In genomic region chr4:173051697-173052096, GRCh38 we compare ENCODE assay signal across 16 cellular contexts.
DNase-seq lines count a peak whose midpoint lies in the region; TF ChIP-seq lines count a peak whose summit lies in the region.
"Had no signal": no experiment of that assay in that cellular context is flagged by ENCODE, and none has a peak within 500 bp of the region (broad histone marks: within the 10 kb centered on the region; RNA-seq: fewer than 3 reads in every experiment).

No MANE protein-coding gene starts in this region.

- H3K4me1 ChIP-seq in HUES6 (ENCODE audit: control insufficient read depth, insufficient read depth, low read length): peaks cover 13% of the 10 kb centered on the region
- H3K4me1 ChIP-seq in smooth muscle cell (ENCODE audit: low read depth): peaks cover 12% of the 10 kb centered on the region
- no peaks in the 10 kb centered on the region for H3K4me1 ChIP-seq in testis
- H3K4me1 ChIP-seq: HAP-1 had no signal

- no peak for TF ChIP-seq POLR2A in testis (IDR thresholded peaks at IDR 0.05)

- in situ Hi-C loops in astrocyte of the spinal cord (cut with HindIII; ENCODE audit: low sequenced_read_pairs): no loop called here

- H3K4me2 ChIP-seq in smooth muscle cell: peak overlapping the region; percentile 38

- H3K9me3 ChIP-seq in HUES6 (ENCODE audit: control insufficient read depth, insufficient read depth, low read depth, low read length): no peaks in the 10 kb centered on the region
- H3K9me3 ChIP-seq in smooth muscle cell (replicated peaks; ENCODE audit: low read depth): no peaks in the 10 kb centered on the region
- H3K9me3 ChIP-seq in testis: no peaks in the 10 kb centered on the region
- H3K9me3 ChIP-seq: HAP-1 had no signal

- H2AFZ ChIP-seq in smooth muscle cell (ENCODE audit: low read depth): peak overlapping the region; percentile 6

- H3K27ac ChIP-seq in HUES6 (ENCODE audit: low read depth, low read length) (0 out of 2 replicates have a peak overlapping the region, but pooled peaks have one; percentile 14), smooth muscle cell (ENCODE audit: low read depth) (peak overlapping the region; percentile 31), testis (peak overlapping the region in 1 of 2 donors; percentile 62)

- H3K36me3 ChIP-seq in HUES6 (ENCODE audit: control insufficient read depth, insufficient read depth, low read length): no peaks in the 10 kb centered on the region
- no peaks in the 10 kb centered on the region for H3K36me3 ChIP-seq in smooth muscle cell (ENCODE audit: low read depth)
- H3K36me3 ChIP-seq in testis (ENCODE audit: low read depth, missing control alignments): no peaks in the 10 kb centered on the region
- H3K36me3 ChIP-seq: HAP-1 had no signal

- 30% methylated on average over 9 of the region's 9 CpGs for WGBS in smooth muscle cell (ENCODE audit: low lambda C conversion rate)
- 35 to 36% methylated on average over 9 of the region's 9 CpGs for WGBS in testis, 2 donors

- no peaks in the 10 kb centered on the region for H3K79me2 ChIP-seq in smooth muscle cell (ENCODE audit: low read depth)

- TF ChIP-seq CTCF in astrocyte of the spinal cord (IDR thresholded peaks at IDR 0.05; ENCODE audit: low read depth, low read length): no peak
- no peak for TF ChIP-seq CTCF in smooth muscle cell (IDR thresholded peaks at IDR 0.05; ENCODE audit: borderline replicate concordance, insufficient read depth, poor library complexity, severe bottlenecking)
- TF ChIP-seq CTCF in testis (IDR thresholded peaks at IDR 0.05): no peak

- no peak overlapping the region for H3K4me3 ChIP-seq in HUES6 (ENCODE audit: low read depth, low read length)
- no peak overlapping the region for H3K4me3 ChIP-seq in astrocyte of the spinal cord (ENCODE audit: low read depth, low read length)
- peak overlapping the region; percentile 7 for H3K4me3 ChIP-seq in smooth muscle cell
- H3K4me3 ChIP-seq in testis: no peak overlapping the region
- H3K4me3 ChIP-seq: HAP-1 had no signal

- H3K27me3 ChIP-seq in HUES6 (ENCODE audit: control insufficient read depth, insufficient read depth, low read length) (no peaks in the 10 kb centered on the region), smooth muscle cell (ENCODE audit: low read depth) (no peaks in the 10 kb centered on the region), testis (no peaks in the 10 kb centered on the region)

- intact Hi-C loops in testis (cut with DNase I; ENCODE audit: low total_unique reads): no loop called here

- DNase-seq in astrocyte of the spinal cord (ENCODE audit: low read depth, low spot score) (peak; percentile 14), islet precursor cell (peak; percentile 81), smooth muscle cell (lab: John Stamatoyannopoulos, UW; ENCODE audit: unreplicated experiment) (no peak), DMS53 (lab: John Stamatoyannopoulos, UW) (no peak), testis (no peak)
- no peak for DNase-seq in activated CD4-positive, CD25-positive, alpha-beta regulatory T cell (lab: John Stamatoyannopoulos, UW)
- DNase-seq: activated CD4-positive, alpha-beta T cell treated with anti-CD3 and anti-CD28 coated beads, Interleukin-2, amount 50 U/mL, for 1 hour; activated T-cell treated with anti-CD3 and anti-CD28 coated beads, Interleukin-2, amount 50 U/mL, for 72 hours; amniotic stem cell; cortex of kidney; DMS79; mammary epithelial cell; NCI-H2029 treated with DMSO at 0.1 percent for 48 hours; substantia nigra had no signal

- H4K20me1 ChIP-seq in smooth muscle cell (ENCODE audit: low read depth): no peaks in the 10 kb centered on the region

- H3F3A ChIP-seq in smooth muscle cell (ENCODE audit: low read depth): no peaks in the 10 kb centered on the region

- H3K9ac ChIP-seq in HUES6 (ENCODE audit: low read length): no peak overlapping the region
- no peak overlapping the region for H3K9ac ChIP-seq in smooth muscle cell (ENCODE audit: low read depth)

Comparison
In these comparisons a context has a peak if more than half of its experiments do, and no peak if none do; other contexts are left out.
1. DNase-seq: peak in astrocyte of the spinal cord (single experiment) and islet precursor cell (single experiment); none in smooth muscle cell (single experiment), activated CD4-positive, CD25-positive, alpha-beta regulatory T cell (0 of 4), DMS53 (single experiment) and testis (single experiment).